Comparison of ENCODE assay signal across 22 cellular contexts in the genomic region with DNA sequence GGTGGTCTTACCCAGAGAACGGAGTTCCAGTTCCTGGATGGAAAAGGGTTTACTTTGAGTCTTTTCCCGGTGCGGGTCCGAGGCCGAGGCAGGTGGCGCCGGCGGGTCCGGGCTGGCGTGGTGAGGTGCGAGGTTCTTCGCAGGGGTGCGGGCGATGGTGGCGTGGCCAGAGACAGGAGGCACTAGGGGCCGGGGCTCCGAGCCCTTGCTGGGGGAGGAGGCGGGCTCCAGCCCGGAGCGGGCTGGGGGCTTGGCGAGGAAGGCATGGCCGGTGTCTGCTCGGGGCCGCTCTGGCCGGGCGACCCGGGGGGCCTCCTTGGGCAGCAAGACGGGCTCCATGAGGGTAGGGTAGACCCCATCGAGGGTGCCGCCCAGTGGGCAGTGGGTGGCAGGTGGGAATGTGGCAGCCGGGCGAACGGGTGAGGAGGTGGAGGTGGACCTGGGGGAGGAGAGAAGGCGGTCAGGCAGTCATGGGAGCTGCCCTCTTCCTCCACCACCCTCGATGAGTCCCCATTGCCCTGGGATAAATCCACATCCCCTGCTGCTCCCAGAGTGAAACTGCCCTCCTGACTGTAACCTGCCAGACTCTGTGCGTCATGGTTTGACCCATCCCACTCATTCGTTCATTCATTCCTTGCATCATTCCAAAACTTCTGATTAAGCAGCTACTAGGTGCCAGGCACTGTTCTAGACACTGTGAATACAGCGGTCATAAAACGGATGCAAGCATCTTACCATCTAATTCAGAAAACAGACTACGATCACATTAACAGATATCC. TPM values are rescaled to one million over a fixed set of nuclear protein-coding genes. Genes with fewer than 3 reads are reported as not detected.
"Had no signal": no experiment of that assay in that cellular context is flagged by ENCODE, and none has a peak within 500 bp of the region (broad histone marks: within the 10 kb centered on the region; RNA-seq: fewer than 3 reads in every experiment).

No MANE protein-coding gene starts in this region.

- H3K9me3 Mint-ChIP-seq: activated naive CD8-positive, alpha-beta T cell treated with anti-CD3 and anti-CD28 coated beads, Interleukin-2, amount 10 ng/mL, durations not matched to agents 7 days and 5 days; natural killer cell; stimulated activated naive CD8-positive, alpha-beta T cell treated with anti-CD3 and anti-CD28 coated beads, Interleukin-15, Interleukin-2, amounts not matched to agents 100 ng/mL and 50 ng/mL, for 24 hours; type B pancreatic cell had no signal

- H3K4me3 Mint-ChIP-seq: activated CD8-positive, alpha-beta memory T cell treated with anti-CD3 and anti-CD28 coated beads, Interleukin-2, amount 10 ng/mL, durations not matched to agents 7 days and 5 days; activated naive CD8-positive, alpha-beta T cell treated with anti-CD3 and anti-CD28 coated beads, Interleukin-2, amount 10 ng/mL, durations not matched to agents 7 days and 5 days; natural killer cell; stimulated activated naive CD8-positive, alpha-beta T cell treated with anti-CD3 and anti-CD28 coated beads, Interleukin-15, Interleukin-2, amounts not matched to agents 100 ng/mL and 50 ng/mL, for 24 hours; type B pancreatic cell had no signal

- H3K36me3 ChIP-seq: colonic mucosa had no signal

- ATAC-seq: activated CD8-positive, alpha-beta memory T cell treated with anti-CD3 and anti-CD28 coated beads, Interleukin-2, amount 10 ng/mL, durations not matched to agents 7 days and 5 days; left ventricle myocardium superior; natural killer cell had no signal

- H3K4me1 Mint-ChIP-seq: activated CD8-positive, alpha-beta memory T cell treated with anti-CD3 and anti-CD28 coated beads, Interleukin-2, amount 10 ng/mL, durations not matched to agents 7 days and 5 days; activated naive CD8-positive, alpha-beta T cell treated with anti-CD3 and anti-CD28 coated beads, Interleukin-2, amount 10 ng/mL, durations not matched to agents 7 days and 5 days had no signal

- FAIRE-seq: astrocyte had no signal

- H3K4me1 ChIP-seq: colonic mucosa, esophagus muscularis mucosa, right atrium auricular region had no signal

- H3K9me3 ChIP-seq: colonic mucosa, esophagus muscularis mucosa, right atrium auricular region had no signal

- H3K27me3 ChIP-seq: colonic mucosa, esophagus muscularis mucosa, right atrium auricular region had no signal

- H3K27me3 Mint-ChIP-seq: activated CD8-positive, alpha-beta memory T cell treated with anti-CD3 and anti-CD28 coated beads, Interleukin-2, amount 10 ng/mL, durations not matched to agents 7 days and 5 days; activated naive CD8-positive, alpha-beta T cell treated with anti-CD3 and anti-CD28 coated beads, Interleukin-2, amount 10 ng/mL, durations not matched to agents 7 days and 5 days; progenitor cell of endocrine pancreas; stimulated activated naive CD8-positive, alpha-beta T cell treated with anti-CD3 and anti-CD28 coated beads, Interleukin-15, Interleukin-2, amounts not matched to agents 100 ng/mL and 50 ng/mL, for 24 hours; type B pancreatic cell had no signal

- H3K27ac Mint-ChIP-seq: activated CD8-positive, alpha-beta memory T cell treated with anti-CD3 and anti-CD28 coated beads, Interleukin-2, amount 10 ng/mL, durations not matched to agents 7 days and 5 days; activated naive CD8-positive, alpha-beta T cell treated with anti-CD3 and anti-CD28 coated beads, Interleukin-2, amount 10 ng/mL, durations not matched to agents 7 days and 5 days; progenitor cell of endocrine pancreas; stimulated activated naive CD8-positive, alpha-beta T cell treated with anti-CD3 and anti-CD28 coated beads, Interleukin-15, Interleukin-2, amounts not matched to agents 100 ng/mL and 50 ng/mL, for 24 hours; type B pancreatic cell had no signal

- H3K4me3 ChIP-seq: colonic mucosa, esophagus muscularis mucosa, right atrium auricular region, skin epidermis had no signal

- DNase-seq: activated CD4-positive, alpha-beta T cell treated with anti-CD3 and anti-CD28 coated beads, Interleukin-2, amount 50 U/mL, for 4 hours; activated CD4-positive, CD25-positive, alpha-beta regulatory T cell treated with anti-CD3 and anti-CD28 coated beads, Interleukin-2, amount 50 U/mL, for 72 hours; activated CD8-positive, alpha-beta memory T cell treated with anti-CD3 and anti-CD28 coated beads, Interleukin-2, amount 10 ng/mL, durations not matched to agents 7 days and 5 days; activated naive CD8-positive, alpha-beta T cell treated with anti-CD3 and anti-CD28 coated beads, Interleukin-2, amount 10 ng/mL, durations not matched to agents 7 days and 5 days; activated T-cell treated with anti-CD3 and anti-CD28 coated beads, Interleukin-2, amount 50 U/mL, for 1 hour; colonic mucosa; kidney glomerular epithelial cell; left ventricle myocardium superior; mesenchymal stem cell; natural killer cell; occipital lobe; stimulated activated CD4-positive, alpha-beta T cell treated with anti-CD3 and anti-CD28 coated beads, Interleukin-4, amount 100 ng/mL, for 4 hours; stimulated activated CD8-positive, alpha-beta memory T cell treated with anti-CD3 and anti-CD28 coated beads, Interleukin-4, amount 100 ng/mL, for 48 hours; T-helper 9 cell had no signal

- H3K27ac ChIP-seq: colonic mucosa, esophagus muscularis mucosa, right atrium auricular region, skin epidermis had no signal

RNA-seq across cellular contexts. Expression of gene RFLNA, which starts 42.0 kb away (rescaled TPM):
- total RNA-seq: activated CD8-positive, alpha-beta memory T cell treated with anti-CD3 and anti-CD28 coated beads, Interleukin-2, amount 10 ng/mL, durations not matched to agents 7 days and 5 days; activated naive CD8-positive, alpha-beta T cell treated with anti-CD3 and anti-CD28 coated beads, Interleukin-2, amount 10 ng/mL, durations not matched to agents 7 days and 5 days; cardiac septum had no signal
